31 cellular contexts compared by ENCODE assay signal in genomic region chr20:33656010-33656782, GRCh38. TPM values are rescaled to one million over a fixed set of nuclear protein-coding genes. Genes with fewer than 3 reads are reported as not detected.
DNase-seq lines count a peak whose midpoint lies in the region; ATAC-seq, FAIRE-seq and TF ChIP-seq lines count a peak whose summit lies in the region.
"Had no signal": no experiment of that assay in that cellular context is flagged by ENCODE, and none has a peak within 500 bp of the region (broad histone marks: within the 10 kb centered on the region; RNA-seq: fewer than 3 reads in every experiment).

No MANE protein-coding gene starts in this region.

- H3K4me1 ChIP-seq in K562 (replicated peaks in 1 of 2; ENCODE audit: control insufficient read depth in 2 of 2, insufficient read depth in 2 of 2, low read length in 2 of 2): peaks cover 6 to 41% of the 10 kb centered on the region in 2 experiments; a peak in 3 of 5 replicates
- H3K4me1 ChIP-seq in osteoblast (ENCODE audit: insufficient read depth, low read length): peaks cover 5% of the 10 kb centered on the region

- CTCF ChIA-PET in K562 (lab: Yijun Ruan, JAX; ENCODE audit: low intra/inter-chr PET ratio): no interaction called here

- BruUV-seq in K562 (replicated peaks; lab: Mats Ljungman, UMichigan): no TSS peak

- H3K9me1 ChIP-seq in K562 (ENCODE audit: control insufficient read depth, insufficient read depth, low read length): no peaks in the 10 kb centered on the region

- no peaks in the 10 kb centered on the region for H3K9me3 Mint-ChIP-seq in activated T-cell treated with anti-CD3 and anti-CD28 coated beads, Interleukin-2, amount 50 U/mL, for 4 hours
- no peaks in the 10 kb centered on the region for H3K9me3 Mint-ChIP-seq in CD14-positive monocyte
- H3K9me3 Mint-ChIP-seq: activated B cell treated with CpG ODN at 0.5 μM for 24 hours; naive thymus-derived CD4-positive, alpha-beta T cell; T-cell had no signal

- peak; percentile 22 for TF ChIP-seq POLR2A in K562 (conservative IDR thresholded peaks at IDR 0.05)

- no peaks in the 10 kb centered on the region for H3K27me3 ChIP-seq in K562 (ENCODE audit: control insufficient read depth in 2 of 2, insufficient read depth in 2 of 2, low read length in 2 of 2)
- peaks cover 2% of the 10 kb centered on the region for H3K27me3 ChIP-seq in osteoblast (ENCODE audit: insufficient read depth, low read length)
- H3K27me3 ChIP-seq: brain microvascular endothelial cell, SJSA1, tibial nerve had no signal

- H3K27me3 Mint-ChIP-seq in activated T-cell treated with anti-CD3 and anti-CD28 coated beads, Interleukin-2, amount 50 U/mL, for 4 hours (ENCODE audit: low read depth): no peaks in the 10 kb centered on the region
- peaks cover 1 to 8% (median 2%) of the 10 kb centered on the region in 3 donors for H3K27me3 Mint-ChIP-seq in CD14-positive monocyte (ENCODE audit: low read depth in 3 of 3)
- H3K27me3 Mint-ChIP-seq: activated B cell treated with CpG ODN at 0.5 μM for 24 hours; B cell; naive thymus-derived CD4-positive, alpha-beta T cell had no signal

- peak overlapping the region in 1 of 7 donors; percentile 68 for H3K27ac Mint-ChIP-seq in CD14-positive monocyte
- H3K27ac Mint-ChIP-seq: activated B cell treated with CpG ODN at 0.5 μM for 24 hours, B cell, T-cell had no signal

- H3K27ac ChIP-seq in K562 (ENCODE audit: extremely low read depth, low read depth, low read length): no peak overlapping the region
- H3K27ac ChIP-seq in osteoblast (ENCODE audit: low read depth, low read length): no peak overlapping the region
- H3K27ac ChIP-seq: brain microvascular endothelial cell, SJSA1, tibial nerve had no signal

- POLR2A ChIA-PET in K562 (lab: Yijun Ruan, JAX): interaction anchor here (0.5 to 4.5 kb wide), 5 partner anchors 9 to 125 kb away, joined by 3 to 51 read pairs (median 4); partner anchors contain the start of gene ACTL10

- H3K79me2 ChIP-seq in K562 (ENCODE audit: control insufficient read depth, insufficient read depth, low read length): no peaks in the 10 kb centered on the region
- no peaks in the 10 kb centered on the region for H3K79me2 ChIP-seq in osteoblast (ENCODE audit: insufficient read depth, low read length)

- no peaks in the 10 kb centered on the region for H3K9me3 ChIP-seq in K562 (replicated peaks; ENCODE audit: control insufficient read depth, insufficient read depth, low read depth, low read length)
- no peaks in the 10 kb centered on the region for H3K9me3 ChIP-seq in osteoblast (ENCODE audit: low read depth, low read length)
- H3K9me3 ChIP-seq: SJSA1, tibial nerve had no signal

- H3K36me3 ChIP-seq in K562 (ENCODE audit: control insufficient read depth, insufficient read depth, low read length) (peaks cover 49% of the 10 kb centered on the region; the same call in 2 of the 3 replicates), osteoblast (ENCODE audit: insufficient read depth, low read length) (peaks cover 5% of the 10 kb centered on the region)
- H3K36me3 ChIP-seq: brain microvascular endothelial cell had no signal

- no peak for ATAC-seq in activated T-cell treated with anti-CD3 and anti-CD28 coated beads, Interleukin-2, amount 50 U/mL, for 4 hours
- ATAC-seq in K562: no peak
- ATAC-seq: esophagus mucosa; naive thymus-derived CD4-positive, alpha-beta T cell; T-cell had no signal

- peak; percentile 8 for DNase-seq in activated T-cell treated with anti-CD3 and anti-CD28 coated beads, Interleukin-2, amount 50 U/mL, for 1 hour
- DNase-seq in activated T-cell treated with anti-CD3 and anti-CD28 coated beads, Interleukin-2, amount 50 U/mL, for 4 hours: no peak
- DNase-seq in CD14-positive monocyte (ENCODE audit: low spot score) (peak; percentile 35), K562 (ENCODE audit: extremely low read depth in 1 of 4, low spot score in 3 of 4) (no peak), osteoblast (ENCODE audit: insufficient read length, low spot score, missing footprints) (peak; percentile 58), HPDE6-E6E7 (ENCODE audit: extremely low spot score) (no peak), NCI-H2171 (lab: John Stamatoyannopoulos, UW) (no peak), DMS53 treated with DMSO at 0.1 percent for 48 hours (lab: John Stamatoyannopoulos, UW; ENCODE audit: unreplicated experiment) (no peak)
- DNase-seq: activated B cell treated with CpG ODN at 0.5 μM for 24 hours; activated naive CD4-positive, alpha-beta T cell; amniotic stem cell; brain microvascular endothelial cell; cerebellar nuclear complex; dermis blood vessel endothelial cell; DMS53; head of caudate nucleus; Kasumi-1; naive thymus-derived CD4-positive, alpha-beta T cell; NCI-H1436 treated with DMSO at 0.1 percent for 48 hours; NCI-H2107; NCI-H82; stimulated activated CD4-positive, alpha-beta T cell treated with anti-CD3 and anti-CD28 coated beads, Interleukin-2, amount 100 ng/mL, for 48 hours; T-cell had no signal

- peaks cover 20% of the 10 kb centered on the region for H3K4me1 Mint-ChIP-seq in activated T-cell treated with anti-CD3 and anti-CD28 coated beads, Interleukin-2, amount 50 U/mL, for 4 hours (ENCODE audit: low read depth)
- peaks cover 6% of the 10 kb centered on the region for H3K4me1 Mint-ChIP-seq in CD14-positive monocyte

- in situ Hi-C loops in K562 (cut with MboI): loop anchor here (10.0 kb wide), 1 partner anchor 241 kb away; no protein-coding TSS in a partner anchor

- H3K4me3 Mint-ChIP-seq in activated T-cell treated with anti-CD3 and anti-CD28 coated beads, Interleukin-2, amount 50 U/mL, for 4 hours: no peak overlapping the region
- no peak overlapping the region for H3K4me3 Mint-ChIP-seq in CD14-positive monocyte
- H3K4me3 Mint-ChIP-seq: activated B cell treated with CpG ODN at 0.5 μM for 24 hours; B cell; naive thymus-derived CD4-positive, alpha-beta T cell; T-cell had no signal

- no peak for TF ChIP-seq RAD21 in K562 (CRISPR knock-in tag; conservative IDR thresholded peaks at IDR 0.05 in 1 of 2, IDR thresholded peaks at IDR 0.05 in 1 of 2)

- intact Hi-C loops in CD14-positive monocyte (cut with micrococcal nuclease) (no loop called here), K562 (cut with micrococcal nuclease) (no loop called here)

- H3K4me2 ChIP-seq in K562 (ENCODE audit: insufficient read depth, low read length) (no peak overlapping the region), osteoblast (ENCODE audit: insufficient read depth, low read length) (no peak overlapping the region)

- no peaks in the 10 kb centered on the region for H3K36me3 Mint-ChIP-seq in activated T-cell treated with anti-CD3 and anti-CD28 coated beads, Interleukin-2, amount 50 U/mL, for 4 hours (ENCODE audit: insufficient read depth)
- H3K36me3 Mint-ChIP-seq in CD14-positive monocyte: peaks cover 0 to 3% of the 10 kb centered on the region in 2 donors
- H3K36me3 Mint-ChIP-seq: naive thymus-derived CD4-positive, alpha-beta T cell; T-cell had no signal

- no peak overlapping the region for H2AFZ ChIP-seq in K562 (ENCODE audit: low read depth, low read length)
- no peak overlapping the region for H2AFZ ChIP-seq in osteoblast (ENCODE audit: low read length)

- WGBS in K562 (ENCODE audit: insufficient coverage, low coverage, missing lambda C conversion rate): 90% methylated on average over 10 of the region's 10 CpGs

- FAIRE-seq in K562 (lab: Jason Lieb, UNC): no peak
- FAIRE-seq: G401.6, keratinocyte had no signal

- H3K4me3 ChIP-seq in K562: no peak overlapping the region
- H3K4me3 ChIP-seq in osteoblast (ENCODE audit: insufficient read depth, low read length): no peak overlapping the region
- H3K4me3 ChIP-seq: SJSA1, tibial nerve had no signal

- no peak for TF ChIP-seq EP300 in K562 (IDR thresholded peaks at IDR 0.05; ENCODE audit: low read length)

- H3K9ac ChIP-seq in K562 (ENCODE audit: insufficient read depth in 1 of 2, low read depth in 2 of 2, low read length in 2 of 2): peak overlapping the region in 1 of 2 experiments; percentile 41; a peak in 2 of 4 replicates

- TF ChIP-seq CTCF in CD14-positive monocyte (IDR thresholded peaks at IDR 0.05) (no peak), K562 (IDR thresholded peaks at IDR 0.05 in 2 of 3, conservative IDR thresholded peaks at IDR 0.05 in 1 of 3; ENCODE audit: insufficient read depth in 2 of 3, low read depth in 1 of 3, low read length in 3 of 3) (no peak), osteoblast (IDR thresholded peaks at IDR 0.05; ENCODE audit: extremely low read depth, low read depth, low read length) (no peak)

- H4K20me1 ChIP-seq in K562 (replicated peaks; ENCODE audit: control insufficient read depth, insufficient read depth, low read length): peaks cover 25% of the 10 kb centered on the region; the same call in 1 of the 2 replicates
- H4K20me1 ChIP-seq in osteoblast (ENCODE audit: insufficient read depth, low read length): peaks cover 3% of the 10 kb centered on the region

RNA-seq across cellular contexts. Expression of gene C20orf144, which starts 5.9 kb away (rescaled TPM):
- total RNA-seq in activated T-cell treated with anti-CD3 and anti-CD28 coated beads, Interleukin-2, amount 50 U/mL, for 4 hours: under 1 TPM; 0.11 to 0.38 (median 0.20) TPM
- not detected for polyA plus RNA-seq in CD14-positive monocyte
- total RNA-seq in K562 (2011; cell fraction: chromatin; rRNA removed; ENCODE audit: low replicate concordance): 0.60 TPM in 1 of 2 replicates, not detected in the other
- total RNA-seq in K562 (2011; cell fraction: nucleolus; rRNA removed): 0.83 and 1.1 TPM in 2 replicates
- total RNA-seq in K562 (2011; cell fraction: nucleoplasm; rRNA removed): 0.66 and 1.3 TPM in 2 replicates
- total RNA-seq in K562 (2014; rRNA removed): 0.16 TPM in 1 of 2 replicates, not detected in the other
- total RNA-seq in K562 (2014; rRNA removed; fragmentation: Illumina TruSeq; extraction: Trizol): 0.11 and 0.16 TPM in 2 replicates
- total RNA-seq in K562 (2015; rRNA removed; fragmentation: Illumina TruSeq; extraction: Trizol): 0.11 and 0.23 TPM in 2 replicates
- 0.11 and 0.16 TPM in 2 replicates for total RNA-seq in K562 (2021)
- 0.10 and 0.11 TPM in 2 replicates for polyA plus RNA-seq in K562 (2011; rRNA removed)
- 0.13 and 0.16 TPM in 2 replicates for polyA plus RNA-seq in K562 (2011; cell fraction: cytosol; rRNA removed)
- polyA plus RNA-seq in K562 (2011; cell fraction: nucleus; rRNA removed): 0.18 TPM in 2 replicates
- polyA plus RNA-seq in K562 (2012): 0.23 and 0.54 TPM in 2 replicates
- polyA plus RNA-seq in K562 (2014; fragmentation: Illumina TruSeq; extraction: Trizol): 0.12 and 0.22 TPM in 2 replicates
- polyA plus RNA-seq in K562 (2014; fragmentation: Nextera tagmentation; extraction: Ambion mirVana): under 1 TPM in 1 of 2 experiments, not detected in 1; 0.04 TPM
- 0.16 and 0.23 TPM in 2 replicates for polyA plus RNA-seq in K562 (2014; rRNA removed)
- polyA minus RNA-seq in K562 (2011; rRNA and poly(A)+ RNA removed): 0.28 TPM in 1 of 2 replicates, not detected in the other
- polyA minus RNA-seq in K562 (2011; cell fraction: cytosol; rRNA and poly(A)+ RNA removed): not detected in 2 replicates
- polyA minus RNA-seq in K562 (2011; cell fraction: nucleus; rRNA and poly(A)+ RNA removed): 0.33 and 0.40 TPM in 2 replicates
- total RNA-seq in osteoblast: under 0.01 TPM in 2 replicates
- total RNA-seq: dermis blood vessel endothelial cell, esophagus mucosa, lower leg skin, tibial nerve had no signal

RNA-seq across cellular contexts. Expression of gene ACTL10, which starts 10.5 kb away (rescaled TPM):
- total RNA-seq in activated T-cell treated with anti-CD3 and anti-CD28 coated beads, Interleukin-2, amount 50 U/mL, for 4 hours: 1 to 10 TPM; 5.0 to 7.6 (median 6.9) TPM
- 1 to 10 TPM; 1.1 to 1.2 TPM for polyA plus RNA-seq in CD14-positive monocyte
- total RNA-seq in K562 (2011; cell fraction: chromatin; rRNA removed; ENCODE audit: low replicate concordance): not detected in 2 replicates
- total RNA-seq in K562 (2011; cell fraction: nucleolus; rRNA removed): 0.33 TPM in 1 of 2 replicates, not detected in the other
- not detected in 2 replicates for total RNA-seq in K562 (2011; cell fraction: nucleoplasm; rRNA removed)
- 0.14 TPM in 1 of 2 replicates, not detected in the other for total RNA-seq in K562 (2014; rRNA removed)
- not detected in 2 replicates for total RNA-seq in K562 (2014; rRNA removed; fragmentation: Illumina TruSeq; extraction: Trizol)
- total RNA-seq in K562 (2015; rRNA removed; fragmentation: Illumina TruSeq; extraction: Trizol): not detected in 2 replicates
- 0.11 TPM in 1 of 2 replicates, not detected in the other for total RNA-seq in K562 (2021)
- not detected in 2 replicates for polyA plus RNA-seq in K562 (2011; rRNA removed)
- polyA plus RNA-seq in K562 (2011; cell fraction: cytosol; rRNA removed): 0.04 TPM in 1 of 2 replicates, not detected in the other
- polyA plus RNA-seq in K562 (2011; cell fraction: nucleus; rRNA removed): 0.10 TPM in 1 of 2 replicates, not detected in the other
- 0.13 and 0.29 TPM in 2 replicates for polyA plus RNA-seq in K562 (2012)
- polyA plus RNA-seq in K562 (2014; fragmentation: Illumina TruSeq; extraction: Trizol): not detected in 2 replicates
- polyA plus RNA-seq in K562 (2014; fragmentation: Nextera tagmentation; extraction: Ambion mirVana): not detected
- polyA plus RNA-seq in K562 (2014; rRNA removed): 0.07 and 0.13 TPM in 2 replicates
- not detected in 2 replicates for polyA minus RNA-seq in K562 (2011; rRNA and poly(A)+ RNA removed)
- polyA minus RNA-seq in K562 (2011; cell fraction: cytosol; rRNA and poly(A)+ RNA removed): not detected in 2 replicates
- not detected in 2 replicates for polyA minus RNA-seq in K562 (2011; cell fraction: nucleus; rRNA and poly(A)+ RNA removed)
- 1.8 and 2.2 TPM in 2 replicates for total RNA-seq in osteoblast
- total RNA-seq: RPMI7951, SJSA1 had no signal

RNA-seq across cellular contexts. Expression of gene NECAB3, which starts 18.0 kb away (rescaled TPM):
- 10 to 100 TPM in 1 of 3 donors, 1 to 10 TPM in 2; 8.0 to 11.8 (median 9.7) TPM for total RNA-seq in activated T-cell treated with anti-CD3 and anti-CD28 coated beads, Interleukin-2, amount 50 U/mL, for 4 hours
- polyA plus RNA-seq in CD14-positive monocyte (1 to 10 TPM; 1.3 to 1.8 TPM), K562 (2011; rRNA removed) (25.6 and 32.7 TPM in 2 replicates), K562 (2014; fragmentation: Illumina TruSeq; extraction: Trizol) (35.8 and 37.6 TPM in 2 replicates), K562 (2014; fragmentation: Nextera tagmentation; extraction: Ambion mirVana) (1 to 10 TPM in 1 of 2 experiments, under 1 TPM in 1; 0.94 to 1.9 TPM), K562 (2014; rRNA removed) (63.3 and 67.6 TPM in 2 replicates)
- 164 and 323 TPM in 2 replicates for total RNA-seq in K562 (2011; cell fraction: chromatin; rRNA removed; ENCODE audit: low replicate concordance)
- 194 and 203 TPM in 2 replicates for total RNA-seq in K562 (2011; cell fraction: nucleolus; rRNA removed)
- 200 and 230 TPM in 2 replicates for total RNA-seq in K562 (2011; cell fraction: nucleoplasm; rRNA removed)
- total RNA-seq in K562 (2014; rRNA removed) (52.0 and 74.0 TPM in 2 replicates), K562 (2014; rRNA removed; fragmentation: Illumina TruSeq; extraction: Trizol) (16.0 and 17.8 TPM in 2 replicates), K562 (2015; rRNA removed; fragmentation: Illumina TruSeq; extraction: Trizol) (31.5 and 36.5 TPM in 2 replicates), K562 (2021) (57.1 and 57.8 TPM in 2 replicates), osteoblast (14.7 and 27.1 TPM in 2 replicates)
- 33.9 and 111 TPM in 2 replicates for polyA plus RNA-seq in K562 (2011; cell fraction: cytosol; rRNA removed)
- 181 and 337 TPM in 2 replicates for polyA plus RNA-seq in K562 (2011; cell fraction: nucleus; rRNA removed)
- 35.0 and 54.7 TPM in 2 replicates for polyA plus RNA-seq in K562 (2012)
- polyA minus RNA-seq in K562 (2011; rRNA and poly(A)+ RNA removed): 21.3 and 27.3 TPM in 2 replicates
- 12.6 and 18.7 TPM in 2 replicates for polyA minus RNA-seq in K562 (2011; cell fraction: cytosol; rRNA and poly(A)+ RNA removed)
- 66.9 and 76.9 TPM in 2 replicates for polyA minus RNA-seq in K562 (2011; cell fraction: nucleus; rRNA and poly(A)+ RNA removed)

RNA-seq across cellular contexts. Expression of gene E2F1, which starts 30.0 kb away (rescaled TPM):
- total RNA-seq in activated T-cell treated with anti-CD3 and anti-CD28 coated beads, Interleukin-2, amount 50 U/mL, for 4 hours: 10 to 100 TPM; 57.5 to 60.2 (median 57.6) TPM
- under 1 TPM in 1 of 2 donors, not detected in 1; 0.17 TPM for polyA plus RNA-seq in CD14-positive monocyte
- total RNA-seq in K562 (2011; cell fraction: chromatin; rRNA removed; ENCODE audit: low replicate concordance): 22.9 and 54.8 TPM in 2 replicates
- total RNA-seq in K562 (2011; cell fraction: nucleolus; rRNA removed): 31.2 and 33.7 TPM in 2 replicates
- 28.2 and 29.0 TPM in 2 replicates for total RNA-seq in K562 (2011; cell fraction: nucleoplasm; rRNA removed)
- total RNA-seq in K562 (2014; rRNA removed): 17.3 and 23.4 TPM in 2 replicates
- total RNA-seq in K562 (2014; rRNA removed; fragmentation: Illumina TruSeq; extraction: Trizol): 9.0 and 10.8 TPM in 2 replicates
- 14.9 and 15.3 TPM in 2 replicates for total RNA-seq in K562 (2015; rRNA removed; fragmentation: Illumina TruSeq; extraction: Trizol)
- 24.6 and 25.3 TPM in 2 replicates for total RNA-seq in K562 (2021)
- polyA plus RNA-seq in K562 (2011; rRNA removed): 12.7 and 19.3 TPM in 2 replicates
- 17.7 and 20.9 TPM in 2 replicates for polyA plus RNA-seq in K562 (2011; cell fraction: cytosol; rRNA removed)
- 74.3 and 91.0 TPM in 2 replicates for polyA plus RNA-seq in K562 (2011; cell fraction: nucleus; rRNA removed)
- 16.3 and 25.0 TPM in 2 replicates for polyA plus RNA-seq in K562 (2012)
- 13.1 and 17.8 TPM in 2 replicates for polyA plus RNA-seq in K562 (2014; fragmentation: Illumina TruSeq; extraction: Trizol)
- under 1 TPM; 0.14 to 0.39 TPM for polyA plus RNA-seq in K562 (2014; fragmentation: Nextera tagmentation; extraction: Ambion mirVana)
- 28.9 and 30.6 TPM in 2 replicates for polyA plus RNA-seq in K562 (2014; rRNA removed)
- polyA minus RNA-seq in K562 (2011; rRNA and poly(A)+ RNA removed): 5.8 and 8.2 TPM in 2 replicates
- 7.7 and 8.5 TPM in 2 replicates for polyA minus RNA-seq in K562 (2011; cell fraction: cytosol; rRNA and poly(A)+ RNA removed)
- polyA minus RNA-seq in K562 (2011; cell fraction: nucleus; rRNA and poly(A)+ RNA removed): 9.3 and 10.3 TPM in 2 replicates
- total RNA-seq in osteoblast: 1.4 and 2.4 TPM in 2 replicates

Comparison
In these comparisons a context has a peak if more than half of its experiments do, and no peak if none do; other contexts are left out.
1. DNase-seq: peak in activated T-cell treated with anti-CD3 and anti-CD28 coated beads, Interleukin-2, amount 50 U/mL, for 1 hour (single experiment), CD14-positive monocyte (single experiment) and osteoblast (single experiment); none in activated T-cell treated with anti-CD3 and anti-CD28 coated beads, Interleukin-2, amount 50 U/mL, for 4 hours (single experiment), K562 (0 of 4), HPDE6-E6E7 (single experiment), NCI-H2171 (single experiment) and DMS53 treated with DMSO at 0.1 percent for 48 hours (single experiment).